8 cellular contexts compared by ENCODE assay signal in the genomic region with DNA sequence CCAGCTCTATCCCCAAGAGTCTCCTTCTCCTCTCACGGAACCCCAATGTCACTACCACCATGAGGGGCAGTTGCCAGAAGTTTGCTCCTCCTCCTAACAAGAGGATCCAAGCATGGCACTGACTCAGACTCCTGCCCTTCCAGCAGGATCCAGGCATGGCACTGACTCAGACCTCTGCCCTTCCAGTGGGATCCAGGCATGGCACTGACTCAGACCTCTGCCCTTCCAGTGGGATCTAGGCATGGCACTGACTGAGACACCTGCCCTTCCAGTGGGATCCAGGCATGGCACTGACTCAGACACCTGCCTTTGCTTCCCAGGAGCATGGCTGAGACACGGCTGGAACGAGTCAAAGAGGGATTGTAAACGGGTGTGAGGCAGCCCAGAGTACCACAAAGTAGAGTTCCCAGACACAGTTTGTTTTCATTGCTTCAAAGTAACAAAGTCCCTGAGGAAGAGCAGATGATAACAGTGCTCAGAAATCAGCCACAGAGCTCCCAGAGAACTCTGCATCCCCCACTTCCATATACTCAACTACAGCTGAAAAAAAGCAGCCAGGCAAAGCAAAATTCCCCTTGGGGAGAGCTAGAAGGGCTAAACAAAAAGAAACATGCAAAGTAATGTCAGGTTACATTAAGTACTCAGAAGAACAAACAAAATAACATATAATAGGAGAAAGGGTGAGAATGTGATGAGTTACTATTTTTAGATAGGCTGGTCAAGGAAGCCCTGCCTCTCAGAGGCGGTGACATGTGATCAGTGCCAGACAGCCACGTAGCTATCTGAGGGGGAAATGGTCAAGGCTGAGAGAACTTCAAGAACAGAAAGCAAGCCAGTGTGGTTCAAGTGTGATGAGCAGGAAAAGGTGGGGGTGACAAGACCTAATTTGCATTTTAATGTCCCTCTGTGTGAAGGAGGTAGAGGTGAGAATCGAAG. TPM values are rescaled to one million over a fixed set of nuclear protein-coding genes. Genes with fewer than 3 reads are reported as not detected.
DNase-seq lines count a peak whose midpoint lies in the region; ATAC-seq and TF ChIP-seq lines count a peak whose summit lies in the region.

No MANE protein-coding gene starts in this region.

- no peak for TF ChIP-seq POLR2A in sigmoid colon (IDR thresholded peaks at IDR 0.05)

- TF ChIP-seq CTCF in fibroblast of pulmonary artery (IDR thresholded peaks at IDR 0.05; ENCODE audit: low read length, missing control alignments) = no peak
- no peak for TF ChIP-seq CTCF in sigmoid colon (IDR thresholded peaks at IDR 0.05)

- no peak for TF ChIP-seq EP300 in sigmoid colon (IDR thresholded peaks at IDR 0.05)

- DNase-seq in SW 1271 (lab: John Stamatoyannopoulos, UW) (peak; percentile 51 to 52), fibroblast of pulmonary artery (ENCODE audit: low read depth) (peak; percentile 63), stromal cell of bone marrow (ENCODE audit: low read depth) (peak; percentile 21), sigmoid colon (no peak)
- DNase-seq in stimulated activated CD4-positive, alpha-beta T cell treated with anti-CD3 and anti-CD28 coated beads, Interleukin-15, amount 100 ng/mL, for 24 hours = no peak

- WGBS in sigmoid colon, 2 donors = 52 to 54% methylated on average over 7 of the region's 7 CpGs

- peak overlapping the region; percentile 59; the same call in 1 of the 2 replicates for H3K4me3 ChIP-seq in GM08714 (ENCODE audit: low read length)
- peak overlapping the region; percentile 34 for H3K4me3 ChIP-seq in fibroblast of pulmonary artery (replicated peaks; ENCODE audit: low read depth, low read length)
- H3K4me3 ChIP-seq in sigmoid colon = no peak overlapping the region

- no peak overlapping the region for H3K27ac ChIP-seq in sigmoid colon

- H3K4me1 ChIP-seq in sigmoid colon = peaks cover 0 to 20% (median 10%) of the 10 kb centered on the region in 4 donors

- ATAC-seq in GM19468 (IDR thresholded peaks at IDR 0.05; ENCODE audit: extremely low read depth, unreplicated experiment) (peak; percentile 92), HG03457 (IDR thresholded peaks at IDR 0.05; ENCODE audit: unreplicated experiment) (peak; percentile 69)

- no peaks in the 10 kb centered on the region for H3K9me3 ChIP-seq in sigmoid colon

- no peaks in the 10 kb centered on the region for H3K36me3 ChIP-seq in sigmoid colon

- intact Hi-C loops in sigmoid colon (cut with DNase I) = loop anchor here (5.0 kb wide), 1 partner anchor 82 kb away; no protein-coding TSS in a partner anchor

- peaks cover 0 to 11% (median 11%) of the 10 kb centered on the region in 3 donors for H3K27me3 ChIP-seq in sigmoid colon

RNA-seq across cellular contexts. Expression of gene BUB1, which starts 3.0 kb away (rescaled TPM):
- total RNA-seq in sigmoid colon = 1 to 10 TPM in 1 of 4 donors, under 1 TPM in 3; 0.33 to 1.1 (median 0.76) TPM
- polyA plus RNA-seq in sigmoid colon = 10 to 100 TPM in 1 of 3 donors, 1 to 10 TPM in 2; 1.2 to 12.3 (median 2.1) TPM

RNA-seq across cellular contexts. Expression of gene ACOXL, which starts 57.5 kb away (rescaled TPM):
- total RNA-seq in sigmoid colon = not detected
- polyA plus RNA-seq in sigmoid colon = under 1 TPM in 1 of 3 donors, not detected in 2; 0.45 TPM

Comparison
In these comparisons a context has a peak if more than half of its experiments do, and no peak if none do; other contexts are left out.
1. H3K4me3 ChIP-seq: peak in GM08714 (single experiment) and fibroblast of pulmonary artery (single experiment); none in sigmoid colon (0 of 4).
2. DNase-seq: peak in SW 1271 (2 of 2), fibroblast of pulmonary artery (single experiment) and stromal cell of bone marrow (single experiment); none in sigmoid colon (single experiment) and stimulated activated CD4-positive, alpha-beta T cell treated with anti-CD3 and anti-CD28 coated beads, Interleukin-15, amount 100 ng/mL, for 24 hours (single experiment).